In genomic region chr14:22226381-22226780, GRCh38 we compare ENCODE assay signal across 8 cellular contexts.
DNase-seq lines count a peak whose midpoint lies in the region; ATAC-seq and TF ChIP-seq lines count a peak whose summit lies in the region.

No MANE protein-coding gene starts in this region.

- no peaks in the 10 kb centered on the region for H3K27me3 Mint-ChIP-seq in effector memory CD8-positive, alpha-beta T cell
- H3K27me3 Mint-ChIP-seq in type B pancreatic cell: peaks cover 6% of the 10 kb centered on the region

- H3K4me1 Mint-ChIP-seq in effector memory CD8-positive, alpha-beta T cell (ENCODE audit: low read depth in 2 of 2): peaks cover 0 to 2% of the 10 kb centered on the region in 2 donors
- H3K4me1 Mint-ChIP-seq in type B pancreatic cell (ENCODE audit: unreplicated experiment): no peaks in the 10 kb centered on the region

- no peaks in the 10 kb centered on the region for H3K36me3 Mint-ChIP-seq in effector memory CD8-positive, alpha-beta T cell (ENCODE audit: insufficient read depth)
- no peaks in the 10 kb centered on the region for H3K36me3 Mint-ChIP-seq in type B pancreatic cell

- ATAC-seq in effector memory CD8-positive, alpha-beta T cell (replicated peaks): peak; percentile 65
- no peak for ATAC-seq in GM19455 (IDR thresholded peaks at IDR 0.05; ENCODE audit: unreplicated experiment)

- H3K27ac Mint-ChIP-seq in effector memory CD8-positive, alpha-beta T cell: no peak overlapping the region
- H3K27ac Mint-ChIP-seq in type B pancreatic cell: no peak overlapping the region

- peak overlapping the region; percentile 48 for H3K4me3 Mint-ChIP-seq in effector memory CD8-positive, alpha-beta T cell
- no peak overlapping the region for H3K4me3 Mint-ChIP-seq in type B pancreatic cell

- TF ChIP-seq CTCF in type B pancreatic cell (conservative IDR thresholded peaks at IDR 0.05): peak; percentile 17

- DNase-seq in activated naive CD4-positive, alpha-beta T cell treated with Interleukin-2 at 50 U/mL for 16 hours: peak; percentile 2
- no peak for DNase-seq in activated naive CD4-positive, alpha-beta T cell (lab: John Stamatoyannopoulos, UW)
- DNase-seq in RKO (ENCODE audit: low spot score): peak; percentile 16
- DNase-seq in effector memory CD8-positive, alpha-beta T cell: peak; percentile 0 to 1 (median 0)
- DNase-seq in type B pancreatic cell (ENCODE audit: extremely low spot score, unreplicated experiment): no peak
- no peak for DNase-seq in NCI-H1417 treated with DMSO at 0.1 percent for 48 hours (lab: John Stamatoyannopoulos, UW)
- no peak for DNase-seq in activated CD8-positive, alpha-beta memory T cell treated with anti-CD3 and anti-CD28 coated beads, Interleukin-2, amount 50 U/mL, for 4 hours

- no peaks in the 10 kb centered on the region for H3K9me3 Mint-ChIP-seq in effector memory CD8-positive, alpha-beta T cell
- H3K9me3 Mint-ChIP-seq in type B pancreatic cell: no peaks in the 10 kb centered on the region

Comparison
In these comparisons a context has a peak if more than half of its experiments do, and no peak if none do; other contexts are left out.
1. DNase-seq: peak in activated naive CD4-positive, alpha-beta T cell treated with Interleukin-2 at 50 U/mL for 16 hours (single experiment), RKO (single experiment) and effector memory CD8-positive, alpha-beta T cell (3 of 3); none in activated naive CD4-positive, alpha-beta T cell (0 of 4), type B pancreatic cell (single experiment), NCI-H1417 treated with DMSO at 0.1 percent for 48 hours (single experiment) and activated CD8-positive, alpha-beta memory T cell treated with anti-CD3 and anti-CD28 coated beads, Interleukin-2, amount 50 U/mL, for 4 hours (single experiment).